ENCODE assay signal across 10 cellular contexts in the genomic region with DNA sequence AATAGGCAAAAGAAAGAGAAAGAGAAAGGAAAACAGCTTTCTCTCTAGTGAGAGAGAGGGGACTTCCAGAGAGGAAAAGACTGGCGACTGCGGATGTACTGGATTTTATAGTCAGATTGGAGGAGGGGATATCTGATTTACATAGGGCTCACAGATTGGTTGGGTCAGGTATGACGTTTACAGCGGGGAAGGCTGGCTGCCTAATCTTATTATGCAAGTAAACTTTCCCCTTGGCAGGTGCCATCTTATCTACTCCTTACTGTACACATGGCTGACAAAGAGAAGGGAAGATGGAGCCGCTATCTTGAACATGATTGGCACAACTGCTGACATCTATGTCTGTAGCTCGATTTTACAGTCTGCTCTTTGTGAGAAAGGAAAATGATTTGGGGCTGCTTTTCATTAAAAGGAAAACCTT. TPM values are rescaled to one million over a fixed set of nuclear protein-coding genes. Genes with fewer than 3 reads are reported as not detected.
DNase-seq lines count a peak whose midpoint lies in the region; ATAC-seq, FAIRE-seq and TF ChIP-seq lines count a peak whose summit lies in the region.
"Had no signal": no experiment of that assay in that cellular context is flagged by ENCODE, and none has a peak within 500 bp of the region (broad histone marks: within the 10 kb centered on the region; RNA-seq: fewer than 3 reads in every experiment).

No MANE protein-coding gene starts in this region.

- CTCF ChIA-PET in H1 (lab: Charles Lee; ENCODE audit: partially characterized antibody), result interaction anchor here (1.3 to 4.3 kb wide), 5 partner anchors 9 to 213 kb away, joined by 3 to 39 read pairs (median 7); no protein-coding TSS in a partner anchor
- CTCF ChIA-PET in MCF 10A (lab: Yijun Ruan, JAX), result interaction anchor here (0.6 to 1.6 kb wide), 4 partner anchors 9 to 362 kb away, joined by 3 to 6 read pairs (median 4); no protein-coding TSS in a partner anchor

- H3K9me3 ChIP-seq in H1 (ENCODE audit: insufficient read depth in 2 of 2, low read depth in 1 of 2, low read length in 1 of 2) (no peaks in the 10 kb centered on the region), gastroesophageal sphincter (no peaks in the 10 kb centered on the region)
- H3K9me3 ChIP-seq: MG63 had no signal

- H3K36me3 ChIP-seq in H1 (ENCODE audit: control insufficient read depth in 2 of 4, insufficient read depth in 4 of 4, low read length in 3 of 4), result no peaks in the 10 kb centered on the region
- no peaks in the 10 kb centered on the region for H3K36me3 ChIP-seq in gastroesophageal sphincter

- H3K23me2 ChIP-seq in H1 (ENCODE audit: low read depth, low read length), result no peaks in the 10 kb centered on the region

- no peak overlapping the region for H3K4me2 ChIP-seq in H1 (ENCODE audit: insufficient read depth in 1 of 2, low read depth in 2 of 2, low read length in 2 of 2)

- peaks cover 56 to 96% of the 10 kb centered on the region in 2 experiments for H3K79me2 ChIP-seq in H1 (ENCODE audit: control insufficient read depth in 1 of 2, insufficient read depth in 2 of 2, low read length in 2 of 2)

- peaks cover 2% of the 10 kb centered on the region for H3K79me1 ChIP-seq in H1 (ENCODE audit: low read depth, low read length)

- H3K4me3 Mint-ChIP-seq in MCF 10A (ENCODE audit: unreplicated experiment), result no peak overlapping the region

- H3K4me3 ChIP-seq in AG10803 (ENCODE audit: low read length) (no peak overlapping the region; the same call in 1 of the 2 replicates), H1 (ENCODE audit: extremely low read depth in 1 of 4, insufficient read depth in 2 of 4, low read depth in 3 of 4, low read length in 4 of 4) (no peak overlapping the region), gastroesophageal sphincter (peak overlapping the region in 1 of 2 donors; percentile 12)
- H3K4me3 ChIP-seq: MG63 had no signal

- H4K91ac ChIP-seq in H1 (replicated peaks; ENCODE audit: insufficient read length, low read length), result no peak overlapping the region

- no peak overlapping the region for H2BK120ac ChIP-seq in H1 (replicated peaks; ENCODE audit: low read depth, low read length)

- H4K20me1 ChIP-seq in H1 (replicated peaks in 1 of 2; ENCODE audit: control insufficient read depth in 1 of 2, insufficient read depth in 2 of 2, low read length in 2 of 2), result peaks cover 29 to 30% of the 10 kb centered on the region in 2 experiments

- no peaks in the 10 kb centered on the region for H3K36me3 Mint-ChIP-seq in MCF 10A (ENCODE audit: insufficient read depth, unreplicated experiment)

- H2BK12ac ChIP-seq in H1 (ENCODE audit: low read depth, low read length), result no peak overlapping the region

- H2AFZ ChIP-seq in H1 (ENCODE audit: low read length), result no peak overlapping the region

- H4K8ac ChIP-seq in H1 (ENCODE audit: extremely low read depth, insufficient read depth, low read length), result no peak overlapping the region

- no peaks in the 10 kb centered on the region for H3K27me3 ChIP-seq in H1 (replicated peaks in 1 of 4; ENCODE audit: control insufficient read depth in 3 of 4, extremely low read depth in 1 of 4, insufficient read depth in 3 of 4, low read length in 3 of 4)
- H3K27me3 ChIP-seq in gastroesophageal sphincter, result no peaks in the 10 kb centered on the region
- H3K27me3 ChIP-seq: MG63 had no signal

- no peak for TF ChIP-seq EP300 in H1 (IDR thresholded peaks at IDR 0.05; ENCODE audit: borderline replicate concordance in 1 of 2, low read depth in 2 of 2, low read length in 2 of 2)
- TF ChIP-seq EP300 in gastroesophageal sphincter (IDR thresholded peaks at IDR 0.05), result no peak

- H3K27ac ChIP-seq in H1 (ENCODE audit: low read depth, low read length), result no peak overlapping the region
- no peak overlapping the region for H3K27ac ChIP-seq in gastroesophageal sphincter

- H3K4ac ChIP-seq in H1 (replicated peaks; ENCODE audit: insufficient read length, low read depth, low read length), result no peak overlapping the region

- H3K4me1 ChIP-seq in H1 (replicated peaks in 1 of 4; ENCODE audit: control insufficient read depth in 3 of 4, insufficient read depth in 4 of 4, low read length in 3 of 4), result peaks cover 0 to 11% (median 5%) of the 10 kb centered on the region in 4 experiments; a peak in 5 of 7 replicates
- H3K4me1 ChIP-seq in gastroesophageal sphincter, result peaks cover 0 to 61% (median 24%) of the 10 kb centered on the region in 3 donors

- H2BK5ac ChIP-seq in H1 (ENCODE audit: low read depth, low read length), result no peak overlapping the region

- TF ChIP-seq CTCF in AG10803 (conservative IDR thresholded peaks at IDR 0.05; ENCODE audit: low read length), result no peak
- no peak for TF ChIP-seq CTCF in H1 (IDR thresholded peaks at IDR 0.05; ENCODE audit: control extremely low read depth in 1 of 3, insufficient read depth in 1 of 3, low read depth in 1 of 3, low read length in 3 of 3)
- no peak for TF ChIP-seq CTCF in MCF 10A (IDR thresholded peaks at IDR 0.05; ENCODE audit: unreplicated experiment)
- no peak for TF ChIP-seq CTCF in gastroesophageal sphincter (IDR thresholded peaks at IDR 0.05)

- DNase-seq in AG10803 (ENCODE audit: low read depth), result peak; percentile 41
- DNase-seq in NCI-H82 (lab: John Stamatoyannopoulos, UW), result peak; percentile 52
- DNase-seq in H1 (ENCODE audit: low read depth in 1 of 2, low spot score in 2 of 2), result no peak
- DNase-seq in midbrain (lab: John Stamatoyannopoulos, UW), result peak; percentile 46
- DNase-seq in dedifferentiated amniotic fluid mesenchymal stem cell (ENCODE audit: extremely low spot score), result no peak
- no peak for DNase-seq in MCF 10A (ENCODE audit: unreplicated experiment)
- DNase-seq: MG63 had no signal

- H3K9ac ChIP-seq in H1 (replicated peaks in 1 of 4; ENCODE audit: extremely low read depth in 1 of 4, low read depth in 3 of 4, low read length in 3 of 4), result no peak overlapping the region

- POLR2A ChIA-PET in H1 (lab: Charles Lee; ENCODE audit: partially characterized antibody) (interaction anchor here (1.0 to 1.5 kb wide), 5 partner anchors 8 to 71 kb away, joined by 3 to 4 read pairs (median 3); partner anchors contain the start of gene RBPJ), MCF 10A (lab: Yijun Ruan, JAX) (interaction anchor here (0.6 kb wide), 1 partner anchor 9 kb away, joined by 5 read pairs; no protein-coding TSS in a partner anchor)

- intact Hi-C loops in MCF 10A (cut with micrococcal nuclease), result no loop called here

- no peak overlapping the region for H4K5ac ChIP-seq in H1 (ENCODE audit: insufficient read length, low read depth, low read length)

- H3K4me1 Mint-ChIP-seq in MCF 10A (ENCODE audit: insufficient read depth, unreplicated experiment), result peaks cover 29% of the 10 kb centered on the region

- no peak overlapping the region for H3K14ac ChIP-seq in H1 (ENCODE audit: insufficient read length)

- H2AK5ac ChIP-seq in H1 (ENCODE audit: low read depth, low read length), result no peak overlapping the region

- no peak overlapping the region for H3K27ac Mint-ChIP-seq in MCF 10A (ENCODE audit: low read depth, unreplicated experiment)

- no peak overlapping the region for H2BK20ac ChIP-seq in H1 (ENCODE audit: low read length)

- TF ChIP-seq RAD21 in H1 (IDR thresholded peaks at IDR 0.05 in 1 of 2, conservative IDR thresholded peaks at IDR 0.05 in 1 of 2; ENCODE audit: low read depth in 2 of 2, low read length in 2 of 2), result no peak

- no peak overlapping the region for H3K18ac ChIP-seq in H1 (ENCODE audit: extremely low read depth, low read length)

- BruUV-seq in MCF 10A (replicated peaks; lab: Mats Ljungman, UMichigan), result no TSS peak

- 79% methylated on average over 6 of the region's 6 CpGs; no CpG with 5 or more reads in 1 of the 2 experiments for WGBS in H1 (ENCODE audit: extremely low coverage in 1 of 2, insufficient coverage in 1 of 2, insufficient read length in 1 of 2, insufficient replicate concordance in 2 of 2, low coverage in 1 of 2, low lambda C conversion rate in 2 of 2, missing lambda C conversion rate in 1 of 2), 2 experiments
- 60 to 61% methylated on average over 6 of the region's 6 CpGs for WGBS in gastroesophageal sphincter (ENCODE audit: low coverage in 1 of 2), 2 donors

- no peak for TF ChIP-seq POLR2A in H1 (IDR thresholded peaks at IDR 0.05; ENCODE audit: control extremely low read depth in 1 of 2, low read depth in 2 of 2, low read length in 2 of 2)
- TF ChIP-seq POLR2A in gastroesophageal sphincter (IDR thresholded peaks at IDR 0.05), result no peak

- no peak overlapping the region for H3K23ac ChIP-seq in H1 (ENCODE audit: insufficient read length)

- H3K56ac ChIP-seq in H1 (replicated peaks; ENCODE audit: insufficient read length, low read depth, low read length), result no peak overlapping the region

- peak; percentile 57 for FAIRE-seq in H1 (lab: Jason Lieb, UNC)
- FAIRE-seq: H54 had no signal

- H3K27me3 Mint-ChIP-seq in MCF 10A (ENCODE audit: insufficient read depth, unreplicated experiment), result no peaks in the 10 kb centered on the region

- no peak overlapping the region for H2BK15ac ChIP-seq in H1 (ENCODE audit: low read length)

- no peak for ATAC-seq in gastroesophageal sphincter
- ATAC-seq in HG03196 (IDR thresholded peaks at IDR 0.05; ENCODE audit: unreplicated experiment), result no peak

- no peaks in the 10 kb centered on the region for H3K9me3 Mint-ChIP-seq in MCF 10A (ENCODE audit: unreplicated experiment)

TF ChIP-seq in H1, 55 proteins besides CTCF, POLR2A, EP300 and RAD21:
- TF ChIP-seq TBP (IDR thresholded peaks at IDR 0.05; ENCODE audit: low read depth, low read length) (peak; percentile 58; the same call in 1 of the 2 replicates), KDM1A (IDR thresholded peaks at IDR 0.05; ENCODE audit: borderline replicate concordance, low read length) (no peak), TAF1 (IDR thresholded peaks at IDR 0.05; ENCODE audit: low read depth, low read length) (peak; percentile 35; the same call in 1 of the 2 replicates)

RNA-seq across cellular contexts. Expression of gene RBPJ, which starts 25.4 kb away (rescaled TPM):
- total RNA-seq in H1 (2021; fragmentation: NEBNext Ultra II Directional; extraction: Animal tissue kit (Norgen Biotek cat#: 25700)), result 202 and 217 TPM in 2 replicates
- 58.2 and 65.5 TPM in 2 replicates for polyA plus RNA-seq in H1 (2011; rRNA removed)
- polyA plus RNA-seq in H1 (2011; cell fraction: cytosol; rRNA removed), result 80.3 TPM
- 94.0 TPM for polyA plus RNA-seq in H1 (2011; cell fraction: nucleus; rRNA removed)
- polyA plus RNA-seq in H1 (2012, experiment 1 of 2), result 73.6 to 109 TPM (median 89.5 TPM) in 4 replicates
- polyA plus RNA-seq in H1 (2012, experiment 2 of 2), result 7.1 TPM
- 140 TPM for polyA plus RNA-seq in H1 (2013, experiment 1 of 2)
- 139 TPM for polyA plus RNA-seq in H1 (2013, experiment 2 of 2)
- polyA minus RNA-seq in H1 (2011; rRNA and poly(A)+ RNA removed), result 109 and 131 TPM in 2 replicates
- 86.8 TPM for polyA minus RNA-seq in H1 (2011; cell fraction: cytosol; rRNA and poly(A)+ RNA removed)
- polyA minus RNA-seq in H1 (2011; cell fraction: nucleus; rRNA and poly(A)+ RNA removed), result 208 TPM
- total RNA-seq in MCF 10A (2022) (74.4 and 84.7 TPM in 2 replicates), gastroesophageal sphincter (100 to 1,000 TPM in 1 of 4 donors, 10 to 100 TPM in 3; 49.5 to 128 (median 77.6) TPM)

Comparison
In these comparisons a context has a peak if more than half of its experiments do, and no peak if none do; other contexts are left out.
1. DNase-seq: peak in AG10803 (single experiment), NCI-H82 (single experiment) and midbrain (single experiment); none in H1 (0 of 2), dedifferentiated amniotic fluid mesenchymal stem cell (single experiment) and MCF 10A (single experiment).